22 cellular contexts compared by ENCODE assay signal in the genomic region with DNA sequence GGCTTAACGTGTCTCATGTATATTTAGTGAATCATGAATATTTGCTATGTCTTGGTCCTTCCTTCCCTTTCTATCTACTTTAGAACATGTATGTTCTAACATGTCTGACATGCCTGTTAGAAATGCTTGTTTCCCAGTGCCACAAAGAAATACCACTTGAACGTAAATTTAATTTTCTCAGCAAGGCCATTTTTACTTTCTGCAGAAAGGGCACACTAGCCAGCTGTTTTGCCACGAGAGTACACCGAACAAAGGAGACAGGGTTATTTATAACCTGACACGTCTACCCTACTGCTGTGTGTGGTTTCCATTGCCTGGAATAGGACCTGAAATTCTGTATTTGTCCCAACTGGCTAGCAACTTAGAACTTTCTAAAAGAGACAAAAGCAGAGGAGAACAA.
"Had no signal": no experiment of that assay in that cellular context is flagged by ENCODE, and none has a peak within 500 bp of the region (broad histone marks: within the 10 kb centered on the region; RNA-seq: fewer than 3 reads in every experiment).

No MANE protein-coding gene starts in this region.

- H3K4me1 ChIP-seq: heart left ventricle, left lung, parathyroid adenoma had no signal

- FAIRE-seq: colon, islet of Langerhans had no signal

- H3K27ac ChIP-seq: dorsolateral prefrontal cortex, gastrocnemius medialis, heart left ventricle, left lung, neural progenitor cell, parathyroid adenoma, stomach, tibial artery had no signal

- H3K79me2 ChIP-seq: parathyroid adenoma had no signal

- H3K27me3 ChIP-seq: dorsolateral prefrontal cortex, gastrocnemius medialis, heart left ventricle, left lung, neural progenitor cell, stomach, tibial artery had no signal

- H3K4me3 ChIP-seq: dorsolateral prefrontal cortex, gastrocnemius medialis, heart left ventricle, left lung, neural progenitor cell, stomach, tibial artery had no signal

- ATAC-seq: gastrocnemius medialis; heart left ventricle; left cardiac atrium; left lung; naive thymus-derived CD4-positive, alpha-beta T cell; sciatic nerve; stimulated activated effector memory CD8-positive, alpha-beta T cell treated with anti-CD3 and anti-CD28 coated beads, Interleukin-12 subunit alpha, Interleukin-12 subunit beta, amount 100 ng/mL, for 72 hours had no signal

- H2AFZ ChIP-seq: neural progenitor cell, parathyroid adenoma had no signal

- H3K4me2 ChIP-seq: neural progenitor cell had no signal

- H3K36me3 ChIP-seq: gastrocnemius medialis, heart left ventricle, left lung, neural progenitor cell, stomach, tibial artery had no signal

- DNase-seq: dorsolateral prefrontal cortex; effector CD4-positive, alpha-beta T cell; gastrocnemius medialis; heart left ventricle; hippocampal formation; left cardiac atrium; left lung; mammary epithelial cell; mesendoderm; midbrain; naive thymus-derived CD4-positive, alpha-beta T cell; stimulated activated CD4-positive, alpha-beta T cell treated with anti-CD3 and anti-CD28 coated beads, Interleukin-2, amount 100 ng/mL, for 24 hours; stimulated activated CD4-positive, alpha-beta T cell treated with anti-CD3 and anti-CD28 coated beads, Interleukin-4, amount 100 ng/mL, for 24 hours; stimulated activated naive CD4-positive, alpha-beta T cell treated with Interleukin-2 at 50 U/mL for 16 hours; stomach; tibial artery had no signal

- H3K9ac ChIP-seq: neural progenitor cell, parathyroid adenoma had no signal
